Comparison of ENCODE assay signal across 8 cellular contexts in the genomic region with DNA sequence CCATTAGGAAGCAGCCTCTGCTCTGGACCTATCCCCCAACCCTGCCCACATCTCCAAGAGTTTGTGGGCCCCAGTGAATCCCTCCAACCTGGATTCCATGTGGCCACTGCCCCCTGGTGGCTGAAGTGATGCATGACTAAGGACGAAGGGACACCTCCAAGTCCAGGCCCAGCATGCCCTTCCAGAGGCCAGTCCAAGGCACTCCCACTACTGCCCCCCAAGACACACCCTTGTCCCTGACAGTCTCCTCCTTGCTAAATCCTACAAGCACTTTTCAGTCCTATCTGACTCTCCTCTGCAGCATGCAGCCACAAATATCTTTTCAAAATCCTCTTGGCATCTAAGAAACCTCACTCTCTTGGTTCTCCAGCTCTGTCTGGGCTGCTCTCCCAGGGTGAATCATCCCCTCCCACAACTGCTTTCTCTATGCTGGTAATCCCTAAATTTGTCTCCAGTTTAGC. TPM values are rescaled to one million over a fixed set of nuclear protein-coding genes. Genes with fewer than 3 reads are reported as not detected.
DNase-seq lines count a peak whose midpoint lies in the region; ATAC-seq, FAIRE-seq and TF ChIP-seq lines count a peak whose summit lies in the region.

No MANE protein-coding gene starts in this region.

- TF ChIP-seq CTCF in DOHH2 (IDR thresholded peaks at IDR 0.05; ENCODE audit: low read depth, low read length, poor library complexity, severe bottlenecking) (peak; percentile 94), glutamatergic neuron (IDR thresholded peaks at IDR 0.05; ENCODE audit: partially characterized antibody, unreplicated experiment) (peak; percentile 98)

- no peaks in the 10 kb centered on the region for H3F3A ChIP-seq in DOHH2 (ENCODE audit: control insufficient read depth, insufficient read depth)

- H3K9me3 Mint-ChIP-seq in glutamatergic neuron (ENCODE audit: unreplicated experiment): peaks cover 3% of the 10 kb centered on the region

- intact Hi-C loops in posterior vena cava (cut with DNase I): loop anchor here (5.0 kb wide), 1 partner anchor 52 kb away; the partner anchor contains the start of gene POU2F2 (in 2 of the 2)

- H3K9me2 ChIP-seq in DOHH2 (replicated peaks; ENCODE audit: control insufficient read depth, low read length): no peaks in the 10 kb centered on the region

- H3K27me3 Mint-ChIP-seq in glutamatergic neuron (ENCODE audit: unreplicated experiment): peaks cover 13% of the 10 kb centered on the region

- H3K79me2 ChIP-seq in DOHH2 (ENCODE audit: control insufficient read depth, low read length): no peaks in the 10 kb centered on the region

- H3K4me1 ChIP-seq in DOHH2 (ENCODE audit: control insufficient read depth, low read length): peaks cover 39% of the 10 kb centered on the region

- no peaks in the 10 kb centered on the region for H3K9me3 ChIP-seq in DOHH2 (ENCODE audit: control insufficient read depth, insufficient read depth, low read length)
- no peaks in the 10 kb centered on the region for H3K9me3 ChIP-seq in MG63

- peak overlapping the region; percentile 23 for H3K4me3 Mint-ChIP-seq in glutamatergic neuron (ENCODE audit: unreplicated experiment)

- ATAC-seq in GM21786 (IDR thresholded peaks at IDR 0.05; ENCODE audit: unreplicated experiment): no peak

- DNase-seq in MG63: peak; percentile 91
- peak; percentile 86 for DNase-seq in SK-N-DZ (ENCODE audit: low spot score)
- DNase-seq in activated naive CD4-positive, alpha-beta T cell treated with anti-CD3 and anti-CD28 coated beads, Interleukin-2, amount 50 U/mL, for 16 hours: peak; percentile 68
- DNase-seq in glutamatergic neuron: peak; percentile 89
- DNase-seq in posterior vena cava (ENCODE audit: low spot score): peak; percentile 93
- DNase-seq in urothelium cell line (ENCODE audit: low spot score): peak; percentile 77

- H3K27ac ChIP-seq in DOHH2 (ENCODE audit: low read depth, low read length): no peak overlapping the region

- H3K27me3 ChIP-seq in DOHH2 (ENCODE audit: control insufficient read depth, low read length) (peaks cover 5% of the 10 kb centered on the region), MG63 (peaks cover 6% of the 10 kb centered on the region)

- FAIRE-seq in urothelium cell line (lab: Jason Lieb, UNC): peak; percentile 17

- H3K4me3 ChIP-seq in DOHH2 (ENCODE audit: low read length) (no peak overlapping the region), MG63 (no peak overlapping the region)

- H3K4me1 Mint-ChIP-seq in glutamatergic neuron (ENCODE audit: low read depth, unreplicated experiment): peaks cover 33% of the 10 kb centered on the region

- no peaks in the 10 kb centered on the region for H4K20me1 ChIP-seq in DOHH2 (ENCODE audit: control insufficient read depth, insufficient read depth, low read depth, low read length)

- H3K4me2 ChIP-seq in DOHH2 (ENCODE audit: low read length): no peak overlapping the region

- peak overlapping the region; percentile 7 for H3K27ac Mint-ChIP-seq in glutamatergic neuron (ENCODE audit: unreplicated experiment)

- peaks cover 4% of the 10 kb centered on the region for H3K36me3 Mint-ChIP-seq in glutamatergic neuron (ENCODE audit: unreplicated experiment)

- H3K36me3 ChIP-seq in DOHH2 (ENCODE audit: control insufficient read depth, low read length): no peaks in the 10 kb centered on the region
- no peaks in the 10 kb centered on the region for H3K36me3 ChIP-seq in MG63

RNA-seq across cellular contexts. Expression of gene DEDD2, which starts 33.0 kb away (rescaled TPM):
- 26.3 and 42.9 TPM in 2 replicates for total RNA-seq in MG63 (2014; rRNA removed; shearing (Covaris generic); ENCODE audit: low replicate concordance)
- 50.8 and 59.3 TPM in 2 replicates for polyA plus RNA-seq in SK-N-DZ (2014; cell fraction: cytosol; rRNA removed)
- polyA plus RNA-seq in SK-N-DZ (2014; cell fraction: nucleus; rRNA removed): 44.6 and 50.5 TPM in 2 replicates
- total RNA-seq in glutamatergic neuron (ENCODE audit: unreplicated experiment) (30.7 TPM), posterior vena cava (10 to 100 TPM; 12.2 to 13.0 TPM)

RNA-seq across cellular contexts. Expression of gene ZNF526, which starts 35.7 kb away (rescaled TPM):
- total RNA-seq in MG63 (2014; rRNA removed; shearing (Covaris generic); ENCODE audit: low replicate concordance): 8.5 and 12.8 TPM in 2 replicates
- polyA plus RNA-seq in SK-N-DZ (2014; cell fraction: cytosol; rRNA removed): 7.7 and 9.3 TPM in 2 replicates
- 5.6 and 6.5 TPM in 2 replicates for polyA plus RNA-seq in SK-N-DZ (2014; cell fraction: nucleus; rRNA removed)
- total RNA-seq in glutamatergic neuron (ENCODE audit: unreplicated experiment) (12.0 TPM), posterior vena cava (1 to 10 TPM; 8.2 to 8.7 TPM)

RNA-seq across cellular contexts. Expression of gene POU2F2, which starts 52.2 kb away (rescaled TPM):
- not detected in 2 replicates for total RNA-seq in MG63 (2014; rRNA removed; shearing (Covaris generic); ENCODE audit: low replicate concordance)
- polyA plus RNA-seq in SK-N-DZ (2014; cell fraction: cytosol; rRNA removed): 7.5 and 9.4 TPM in 2 replicates
- polyA plus RNA-seq in SK-N-DZ (2014; cell fraction: nucleus; rRNA removed): 11.8 and 35.8 TPM in 2 replicates
- total RNA-seq in glutamatergic neuron (ENCODE audit: unreplicated experiment) (53.4 TPM), posterior vena cava (1 to 10 TPM; 2.1 to 3.1 TPM)

RNA-seq across cellular contexts. Expression of gene GSK3A, which starts 58.0 kb away (rescaled TPM):
- 24.1 and 27.3 TPM in 2 replicates for total RNA-seq in MG63 (2014; rRNA removed; shearing (Covaris generic); ENCODE audit: low replicate concordance)
- 39.7 and 55.9 TPM in 2 replicates for polyA plus RNA-seq in SK-N-DZ (2014; cell fraction: cytosol; rRNA removed)
- polyA plus RNA-seq in SK-N-DZ (2014; cell fraction: nucleus; rRNA removed): 26.7 and 35.8 TPM in 2 replicates
- total RNA-seq in glutamatergic neuron (ENCODE audit: unreplicated experiment) (83.2 TPM), posterior vena cava (10 to 100 TPM; 29.2 to 35.1 TPM)

Comparison
In these comparisons a context has a peak if more than half of its experiments do, and no peak if none do; other contexts are left out.
1. RNA of gene POU2F2, which starts 52.2 kb away (total RNA-seq): 53.4 TPM in glutamatergic neuron (single experiment); 2.1 to 3.1 TPM in posterior vena cava and not detected in MG63; every median in the first group is over 10 times any median in the second.
2. Peak in every context shown above with its lines, with median percentiles within 50 percentile points of each other: DNase-seq.